Comparison of ENCODE assay signal across 22 cellular contexts in the genomic region with DNA sequence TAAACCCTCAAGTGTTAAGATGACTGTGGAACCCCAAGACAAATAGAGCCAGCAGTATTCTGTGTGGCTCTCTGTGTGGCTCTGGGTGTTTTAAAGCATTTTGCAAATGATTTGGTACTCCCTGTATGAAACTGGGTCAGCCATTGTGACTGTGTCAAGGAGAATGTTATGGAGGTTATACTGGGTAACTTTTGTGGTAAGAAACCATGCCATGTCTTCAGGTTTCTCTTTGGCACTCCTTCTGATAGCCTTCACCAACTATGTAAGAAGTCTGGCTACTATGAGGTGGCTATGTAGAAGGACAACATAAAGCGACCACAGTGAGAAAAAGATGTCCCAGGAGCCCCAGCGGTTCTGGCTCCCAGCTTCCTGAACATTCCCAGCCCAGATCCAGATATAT.
"Had no signal": no experiment of that assay in that cellular context is flagged by ENCODE, and none has a peak within 500 bp of the region (broad histone marks: within the 10 kb centered on the region; RNA-seq: fewer than 3 reads in every experiment).

No MANE protein-coding gene starts in this region.

- H3K27ac ChIP-seq: RWPE1 had no signal

- DNase-seq: IMR-90, Karpas-422, KG1, MM.1S, NCI-H1092 treated with DMSO at 0.1 percent for 48 hours, NCI-H1436, NCI-H187, NCI-H2029, NCI-H2081 treated with DMSO at 0.1 percent for 48 hours, NCI-H2171, NCI-H226, NCI-H446, NCI-H510A, NCI-H524 treated with DMSO at 0.1 percent for 48 hours, NCI-H69, NCI-H774, PC-3, SHP77, SK-N-SH had no signal

- ATAC-seq: HepG2, Panc1, PC-3 had no signal

- H3K4me2 ChIP-seq: SK-N-SH had no signal

- H3K9me2 ChIP-seq: SK-N-SH had no signal
